Comparison of ENCODE assay signal across 30 cellular contexts in genomic region chr7:50940621-50941020, GRCh38.
A peak's percentile ranks its signal among the peaks of the same experiment; 100 is the strongest.
DNase-seq lines count a peak whose midpoint lies in the region; ATAC-seq and TF ChIP-seq lines count a peak whose summit lies in the region.
"Had no signal": no experiment of that assay in that cellular context is flagged by ENCODE, and none has a peak within 500 bp of the region (broad histone marks: within the 10 kb centered on the region; RNA-seq: fewer than 3 reads in every experiment).

No MANE protein-coding gene starts in this region.

- intact Hi-C loops in CD4-positive, alpha-beta memory T cell (cut with micrococcal nuclease) = no loop called here

- peaks cover 0 to 9% (median 5%) of the 10 kb centered on the region in 8 donors for H3K9me3 Mint-ChIP-seq in CD4-positive, alpha-beta memory T cell
- H3K9me3 Mint-ChIP-seq: activated naive CD4-positive, alpha-beta T cell treated with anti-CD3 and anti-CD28 coated beads for 36 hours; stimulated activated effector memory CD8-positive, alpha-beta T cell treated with anti-CD3 and anti-CD28 coated beads, Interleukin-12 subunit alpha, Interleukin-12 subunit beta, amount 100 ng/mL, for 72 hours had no signal

- TF ChIP-seq CTCF in BJ (IDR thresholded peaks at IDR 0.05; ENCODE audit: insufficient read depth, low read depth, low read length) (no peak), HFF-Myc (IDR thresholded peaks at IDR 0.05; ENCODE audit: low read depth, low read length, missing control alignments) (no peak), astrocyte of the spinal cord (IDR thresholded peaks at IDR 0.05; ENCODE audit: low read depth, low read length) (no peak), omental fat pad (IDR thresholded peaks at IDR 0.05) (no peak)

- no peak overlapping the region for H3K27ac ChIP-seq in CD4-positive, alpha-beta memory T cell (ENCODE audit: low read depth, low read length)
- H3K27ac ChIP-seq: BLaER1 treated with 17β-estradiol and CSF1 and Interleukin-3, amounts not matched to agents 10 nM and 100 nM; esophagus squamous epithelium; SJSA1 had no signal

- H3K4me1 Mint-ChIP-seq in CD4-positive, alpha-beta memory T cell = no peaks in the 10 kb centered on the region
- H3K4me1 Mint-ChIP-seq: activated B cell treated with CpG ODN at 0.5 μM for 24 hours; stimulated activated effector memory CD8-positive, alpha-beta T cell treated with anti-CD3 and anti-CD28 coated beads, Interleukin-12 subunit alpha, Interleukin-12 subunit beta, amount 100 ng/mL, for 72 hours; T-cell had no signal

- no peaks in the 10 kb centered on the region for H3K4me1 ChIP-seq in CD4-positive, alpha-beta memory T cell (ENCODE audit: insufficient read depth, low read length)
- H3K4me1 ChIP-seq: esophagus squamous epithelium, SJSA1 had no signal

- no peak overlapping the region for H3K27ac Mint-ChIP-seq in CD4-positive, alpha-beta memory T cell
- H3K27ac Mint-ChIP-seq: activated B cell treated with CpG ODN at 0.5 μM for 24 hours; activated naive CD4-positive, alpha-beta T cell treated with anti-CD3 and anti-CD28 coated beads for 36 hours; dendritic cell treated with granulocyte-macrophage colony-stimulating factor and Interleukin-4, amounts not matched to agents 40 ng/mL and 50 ng/mL, for 4 days; stimulated activated effector memory CD8-positive, alpha-beta T cell treated with anti-CD3 and anti-CD28 coated beads, Interleukin-12 subunit alpha, Interleukin-12 subunit beta, amount 100 ng/mL, for 72 hours; T-cell had no signal

- in situ Hi-C loops in astrocyte of the spinal cord (cut with HindIII; ENCODE audit: low sequenced_read_pairs) = no loop called here

- peak; percentile 24 for DNase-seq in BJ (ENCODE audit: low read depth)
- peak; percentile 69 for DNase-seq in HFF-Myc (ENCODE audit: extremely low read depth, low read depth)
- DNase-seq in astrocyte of the spinal cord (ENCODE audit: low read depth, low spot score) = peak; percentile 52
- peak; percentile 9 for DNase-seq in iris pigment epithelial cell (ENCODE audit: low read depth)
- DNase-seq in omental fat pad (ENCODE audit: low spot score) = no peak
- DNase-seq in NK-92 treated with Interleukin-12 subunit alpha and Interleukin-12 subunit beta, amount 100 ng/mL, for 24 hours (lab: John Stamatoyannopoulos, UW) = no peak
- no peak for DNase-seq in CD4-positive, alpha-beta memory T cell
- DNase-seq: activated B cell treated with CpG ODN at 0.5 μM for 24 hours; activated CD4-positive, alpha-beta T cell treated with anti-CD3 and anti-CD28 coated beads, Interleukin-2, amount 50 U/mL, for 48 hours; activated naive CD4-positive, alpha-beta T cell treated with anti-CD3 and anti-CD28 coated beads for 36 hours; amniotic stem cell; caudate nucleus; DMS79 treated with DMSO at 0.1 percent for 48 hours; esophagus squamous epithelium; IMR-90; kidney; NCI-H1105; NCI-H1930; NCI-H526 treated with DMSO at 0.1 percent for 48 hours; posterior cingulate gyrus; right cardiac atrium; stimulated activated CD4-positive, alpha-beta T cell treated with anti-CD3 and anti-CD28 coated beads, Interleukin-12 subunit alpha, Interleukin-12 subunit beta, amount 100 ng/mL, for 4 hours; stimulated activated CD4-positive, alpha-beta T cell treated with anti-CD3 and anti-CD28 coated beads, Interleukin-4, amount 100 ng/mL, for 24 hours; T-cell; trophoblast cell had no signal

- H3K4me3 ChIP-seq in BJ (ENCODE audit: low read depth, low read length) (no peak overlapping the region), HFF-Myc (replicated peaks; ENCODE audit: low read depth, low read length) (no peak overlapping the region), astrocyte of the spinal cord (ENCODE audit: low read depth, low read length) (no peak overlapping the region)
- no peak overlapping the region for H3K4me3 ChIP-seq in CD4-positive, alpha-beta memory T cell (ENCODE audit: low read length in 2 of 2)
- H3K4me3 ChIP-seq: BLaER1 treated with 17β-estradiol and CSF1 and Interleukin-3, amounts not matched to agents 10 nM and 100 nM; esophagus squamous epithelium; SJSA1 had no signal

- no peaks in the 10 kb centered on the region for H3K36me3 Mint-ChIP-seq in CD4-positive, alpha-beta memory T cell
- H3K36me3 Mint-ChIP-seq: stimulated activated effector memory CD8-positive, alpha-beta T cell treated with anti-CD3 and anti-CD28 coated beads, Interleukin-12 subunit alpha, Interleukin-12 subunit beta, amount 100 ng/mL, for 72 hours; T-cell had no signal

- CTCF ChIA-PET in BJ (lab: Yijun Ruan, JAX) = no interaction called here
- CTCF ChIA-PET in CD4-positive, alpha-beta memory T cell (lab: Charles Lee; ENCODE audit: partially characterized antibody) = no interaction called here

- no peak overlapping the region for H3K4me3 Mint-ChIP-seq in CD4-positive, alpha-beta memory T cell
- H3K4me3 Mint-ChIP-seq: activated B cell treated with CpG ODN at 0.5 μM for 24 hours; activated naive CD4-positive, alpha-beta T cell treated with anti-CD3 and anti-CD28 coated beads for 36 hours; dendritic cell treated with granulocyte-macrophage colony-stimulating factor and Interleukin-4, amounts not matched to agents 40 ng/mL and 50 ng/mL, for 4 days; stimulated activated effector memory CD8-positive, alpha-beta T cell treated with anti-CD3 and anti-CD28 coated beads, Interleukin-12 subunit alpha, Interleukin-12 subunit beta, amount 100 ng/mL, for 72 hours; T-cell had no signal

- H3K9me3 ChIP-seq in CD4-positive, alpha-beta memory T cell (ENCODE audit: control insufficient read depth in 1 of 2, low read length in 2 of 2) = no peaks in the 10 kb centered on the region
- H3K9me3 ChIP-seq: esophagus squamous epithelium, SJSA1 had no signal

- ATAC-seq in omental fat pad (ENCODE audit: low FRiP score) (no peak), HG02642 (IDR thresholded peaks at IDR 0.05; ENCODE audit: poor library complexity, unreplicated experiment) (no peak)
- ATAC-seq: right cardiac atrium; stimulated activated effector memory CD8-positive, alpha-beta T cell treated with anti-CD3 and anti-CD28 coated beads, Interleukin-12 subunit alpha, Interleukin-12 subunit beta, amount 100 ng/mL, for 72 hours; T-cell had no signal

- H3K27me3 Mint-ChIP-seq in CD4-positive, alpha-beta memory T cell = peaks cover 5 to 16% of the 10 kb centered on the region in 2 donors
- H3K27me3 Mint-ChIP-seq: activated B cell treated with CpG ODN at 0.5 μM for 24 hours; dendritic cell treated with granulocyte-macrophage colony-stimulating factor and Interleukin-4, amounts not matched to agents 40 ng/mL and 50 ng/mL, for 4 days had no signal

- peaks cover 12% of the 10 kb centered on the region for H3K27me3 ChIP-seq in BJ (ENCODE audit: control insufficient read depth, insufficient read depth, low read length)
- no peaks in the 10 kb centered on the region for H3K27me3 ChIP-seq in CD4-positive, alpha-beta memory T cell (ENCODE audit: insufficient read depth, low read length)
- H3K27me3 ChIP-seq: BLaER1 treated with 17β-estradiol and CSF1 and Interleukin-3, amounts not matched to agents 10 nM and 100 nM had no signal

- H3K36me3 ChIP-seq in BJ (ENCODE audit: control insufficient read depth, insufficient read depth, low read length) = no peaks in the 10 kb centered on the region
- no peaks in the 10 kb centered on the region for H3K36me3 ChIP-seq in CD4-positive, alpha-beta memory T cell (ENCODE audit: insufficient read depth, low read length)
- H3K36me3 ChIP-seq: BLaER1 treated with 17β-estradiol and CSF1 and Interleukin-3, amounts not matched to agents 10 nM and 100 nM; esophagus squamous epithelium; SJSA1 had no signal

- POLR2A ChIA-PET in BJ (lab: Charles Lee) = no interaction called here
- POLR2A ChIA-PET in CD4-positive, alpha-beta memory T cell (lab: Charles Lee; ENCODE audit: partially characterized antibody) = no interaction called here

Comparison
In these comparisons a context has a peak if more than half of its experiments do, and no peak if none do; other contexts are left out.
1. DNase-seq: peak in BJ (single experiment), HFF-Myc (single experiment), astrocyte of the spinal cord (single experiment) and iris pigment epithelial cell (single experiment); none in omental fat pad (single experiment), NK-92 treated with Interleukin-12 subunit alpha and Interleukin-12 subunit beta, amount 100 ng/mL, for 24 hours (single experiment) and CD4-positive, alpha-beta memory T cell (0 of 5).